Comparison of ENCODE assay signal across 13 cellular contexts in the genomic region with DNA sequence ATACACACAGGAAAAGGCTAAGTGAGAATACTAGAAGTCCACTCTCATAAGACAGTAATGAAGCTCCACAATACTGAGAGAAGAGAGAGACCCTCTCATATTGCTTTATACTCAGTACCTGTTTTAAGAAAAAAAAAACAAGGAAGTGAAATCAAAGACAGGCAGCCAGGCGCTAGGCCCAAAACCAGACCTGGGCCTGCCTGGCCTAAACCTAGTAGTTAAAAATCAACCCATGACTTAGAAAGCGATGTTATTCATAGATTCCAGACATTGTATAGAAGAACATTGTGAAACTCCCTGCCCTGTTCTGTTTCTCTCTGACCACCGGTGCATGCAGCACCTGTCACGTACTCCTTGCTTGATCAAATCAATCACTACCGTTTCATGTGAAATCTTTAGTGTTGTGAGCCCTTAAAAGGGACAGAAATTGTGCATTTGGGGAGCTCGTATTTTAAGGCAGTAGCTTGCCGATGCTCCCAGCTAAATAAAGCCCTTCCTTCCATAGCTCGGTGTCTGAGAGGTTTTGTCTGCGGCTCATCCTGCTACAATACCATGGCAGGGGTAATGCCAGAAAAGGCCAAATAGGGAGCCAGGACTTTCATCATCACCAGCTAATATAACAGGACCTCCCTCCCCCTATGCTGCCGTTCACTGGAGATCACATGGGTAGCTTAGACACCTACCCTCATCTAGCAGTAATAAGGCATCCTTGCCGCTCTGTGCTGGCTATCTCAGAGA.
DNase-seq lines count a peak whose midpoint lies in the region; ATAC-seq and TF ChIP-seq lines count a peak whose summit lies in the region.
"Had no signal": no experiment of that assay in that cellular context is flagged by ENCODE, and none has a peak within 500 bp of the region (broad histone marks: within the 10 kb centered on the region; RNA-seq: fewer than 3 reads in every experiment).

No MANE protein-coding gene starts in this region.

- H3K36me3 Mint-ChIP-seq in endodermal cell (ENCODE audit: low read depth), result no peaks in the 10 kb centered on the region

- no peak overlapping the region for H3K27ac Mint-ChIP-seq in endodermal cell

- H3K4me1 Mint-ChIP-seq in endodermal cell, result peaks cover 5% of the 10 kb centered on the region

- no peaks in the 10 kb centered on the region for H3K9me3 Mint-ChIP-seq in endodermal cell

- ATAC-seq in GM18498 (IDR thresholded peaks at IDR 0.05; ENCODE audit: unreplicated experiment), result peak; percentile 74
- ATAC-seq in GM21381 (IDR thresholded peaks at IDR 0.05; ENCODE audit: unreplicated experiment), result peak; percentile 50
- peak; percentile 61 for ATAC-seq in HG03066 (IDR thresholded peaks at IDR 0.05; ENCODE audit: low read depth, unreplicated experiment)

- H3K4me1 ChIP-seq in endodermal cell (ENCODE audit: control insufficient read depth, insufficient read depth, low read length), result no peaks in the 10 kb centered on the region
- H3K4me1 ChIP-seq: breast epithelium, testis had no signal

- DNase-seq in endodermal cell, result peak; percentile 34
- DNase-seq in iPS-NIHi7 (ENCODE audit: extremely low spot score), result no peak
- DNase-seq in HUDEP-2 (lab: John Stamatoyannopoulos, UW; ENCODE audit: unreplicated experiment in 76 of 76), result no peak
- DNase-seq in nucleus accumbens (lab: John Stamatoyannopoulos, UW), result no peak
- no peak for DNase-seq in AG08395 (ENCODE audit: low spot score)
- DNase-seq: DMS79 treated with DMSO at 0.1 percent for 48 hours, NCI-H446 treated with DMSO at 0.1 percent for 48 hours, SHP77, testis had no signal

- no peaks in the 10 kb centered on the region for H3K9me3 ChIP-seq in endodermal cell (ENCODE audit: control insufficient read depth, low read length)
- H3K9me3 ChIP-seq: breast epithelium, testis had no signal

- H3K27ac ChIP-seq in endodermal cell (ENCODE audit: low read depth, low read length), result peak overlapping the region; percentile 16
- H3K27ac ChIP-seq: breast epithelium, testis had no signal

- H3K27me3 ChIP-seq in endodermal cell (ENCODE audit: control insufficient read depth, insufficient read depth, low read length, poor library complexity, severe bottlenecking), result no peaks in the 10 kb centered on the region
- H3K27me3 ChIP-seq: breast epithelium, testis had no signal

- no peaks in the 10 kb centered on the region for H3K36me3 ChIP-seq in endodermal cell (ENCODE audit: control insufficient read depth, insufficient read depth, low read length)
- H3K36me3 ChIP-seq: breast epithelium had no signal

- TF ChIP-seq CTCF in endodermal cell (conservative IDR thresholded peaks at IDR 0.05), result no peak

- no peak overlapping the region for H3K4me3 ChIP-seq in endodermal cell (ENCODE audit: low read length)
- H3K4me3 ChIP-seq: breast epithelium, testis had no signal

- WGBS in endodermal cell (ENCODE audit: insufficient coverage in 1 of 2, insufficient read length in 1 of 2), 2 experiments, result 94% methylated on average over 9 to 11 of the region's 11 CpGs

- H3K9ac ChIP-seq in endodermal cell (ENCODE audit: extremely low read depth, low read length, poor library complexity, severe bottlenecking), result no peak overlapping the region

- H3K4me3 Mint-ChIP-seq in endodermal cell, result no peak overlapping the region

- H3K27me3 Mint-ChIP-seq in endodermal cell (ENCODE audit: insufficient read depth), result no peaks in the 10 kb centered on the region
